Comparison of ENCODE assay signal across 8 cellular contexts in genomic region chr1:224432672-224433040, GRCh38. TPM values are rescaled to one million over a fixed set of nuclear protein-coding genes. Genes with fewer than 3 reads are reported as not detected.
DNase-seq lines count a peak whose midpoint lies in the region; TF ChIP-seq lines count a peak whose summit lies in the region.

No MANE protein-coding gene starts in this region.

- peaks cover 9% of the 10 kb centered on the region for H3K79me2 ChIP-seq in parathyroid adenoma

- TF ChIP-seq CTCF in cardiac muscle cell (IDR thresholded peaks at IDR 0.05; ENCODE audit: low read depth, low read length): no peak
- TF ChIP-seq CTCF in VCaP (conservative IDR thresholded peaks at IDR 0.05): no peak
- TF ChIP-seq CTCF in fibroblast of villous mesenchyme (IDR thresholded peaks at IDR 0.05; ENCODE audit: insufficient read depth, low read depth, low read length): no peak
- TF ChIP-seq CTCF in parathyroid adenoma (IDR thresholded peaks at IDR 0.05): no peak

- no peaks in the 10 kb centered on the region for H3K27me3 ChIP-seq in cardiac muscle cell
- H3K27me3 ChIP-seq in parathyroid adenoma (ENCODE audit: control insufficient read depth, insufficient read depth, low read length): no peaks in the 10 kb centered on the region

- H3K9me3 ChIP-seq in cardiac muscle cell (ENCODE audit: low read depth): no peaks in the 10 kb centered on the region
- H3K9me3 ChIP-seq in parathyroid adenoma (ENCODE audit: control insufficient read depth, low read length): no peaks in the 10 kb centered on the region

- H3K4me3 ChIP-seq in cardiac muscle cell (peak overlapping the region; percentile 63), fibroblast of villous mesenchyme (ENCODE audit: low read depth, low read length) (peak overlapping the region; percentile 91), parathyroid adenoma (ENCODE audit: low read depth, low read length) (peak overlapping the region; percentile 66)

- peak overlapping the region; percentile 91 for H3K27ac ChIP-seq in cardiac muscle cell
- peak overlapping the region; percentile 92 for H3K27ac ChIP-seq in VCaP
- H3K27ac ChIP-seq in parathyroid adenoma: peak overlapping the region; percentile 42

- H2AFZ ChIP-seq in parathyroid adenoma: no peak overlapping the region

- DNase-seq in cardiac muscle cell (ENCODE audit: low read depth in 1 of 2, low spot score in 1 of 2): peak; percentile 18 to 42
- no peak for DNase-seq in cardiac septum (ENCODE audit: low spot score)
- DNase-seq in fibroblast of villous mesenchyme (ENCODE audit: low read depth): peak; percentile 32
- no peak for DNase-seq in AG20443 (ENCODE audit: low spot score)
- DNase-seq in T1000 (lab: John Stamatoyannopoulos, UW): no peak
- DNase-seq in NCI-H187 treated with DMSO at 0.1 percent for 48 hours (lab: John Stamatoyannopoulos, UW): no peak

- peak overlapping the region; percentile 83 for H3K4me2 ChIP-seq in parathyroid adenoma (ENCODE audit: low read length)

- H3K9ac ChIP-seq in parathyroid adenoma: no peak overlapping the region

- peaks cover 27% of the 10 kb centered on the region for H3K36me3 ChIP-seq in cardiac muscle cell
- no peaks in the 10 kb centered on the region for H3K36me3 ChIP-seq in parathyroid adenoma (ENCODE audit: control insufficient read depth, insufficient read depth, low read length)

- intact Hi-C loops in cardiac septum (cut with DNase I): no loop called here

- H3K4me1 ChIP-seq in cardiac muscle cell (ENCODE audit: low read depth): peaks cover 26% of the 10 kb centered on the region
- no peaks in the 10 kb centered on the region for H3K4me1 ChIP-seq in parathyroid adenoma

RNA-seq across cellular contexts. Expression of gene WDR26, which starts 1.9 kb away (rescaled TPM):
- total RNA-seq in cardiac muscle cell (42.0 and 62.2 TPM in 2 replicates), cardiac septum (61.8 TPM), fibroblast of villous mesenchyme (66.4 and 86.4 TPM in 2 replicates)
- 14.9 and 15.3 TPM in 2 replicates for polyA plus RNA-seq in cardiac muscle cell

Comparison
In these comparisons a context has a peak if more than half of its experiments do, and no peak if none do; other contexts are left out.
1. DNase-seq: peak in cardiac muscle cell (2 of 2) and fibroblast of villous mesenchyme (single experiment); none in cardiac septum (single experiment), AG20443 (single experiment), T1000 (single experiment) and NCI-H187 treated with DMSO at 0.1 percent for 48 hours (single experiment).
2. H3K27ac ChIP-seq: peak in every context shown above with its lines; median percentile 92 in VCaP; 91 in cardiac muscle cell; 42 in parathyroid adenoma.
3. Peak in every context shown above with its lines, with median percentiles within 50 percentile points of each other: H3K4me3 ChIP-seq.